Comparison of ENCODE assay signal across 16 cellular contexts in genomic region chr4:155445306-155445705, GRCh38.
DNase-seq lines count a peak whose midpoint lies in the region; ATAC-seq, FAIRE-seq and TF ChIP-seq lines count a peak whose summit lies in the region.
"Had no signal": no experiment of that assay in that cellular context is flagged by ENCODE, and none has a peak within 500 bp of the region (broad histone marks: within the 10 kb centered on the region; RNA-seq: fewer than 3 reads in every experiment).

No MANE protein-coding gene starts in this region.

- 0 out of 2 replicates have a peak overlapping the region, but pooled peaks have one; percentile 1 for H2AFZ ChIP-seq in Karpas-422 (ENCODE audit: low read length)
- H2AFZ ChIP-seq: GM23248 had no signal

- H3K9me3 Mint-ChIP-seq in Calu3 (ENCODE audit: low read depth, unreplicated experiment): peaks cover 2% of the 10 kb centered on the region
- no peaks in the 10 kb centered on the region for H3K9me3 Mint-ChIP-seq in endothelial cell (ENCODE audit: unreplicated experiment)
- H3K9me3 Mint-ChIP-seq: CD8-positive, alpha-beta memory T cell had no signal

- peaks cover 30% of the 10 kb centered on the region for H3K4me1 Mint-ChIP-seq in Calu3 (ENCODE audit: low read depth, unreplicated experiment)
- H3K4me1 Mint-ChIP-seq in endothelial cell (ENCODE audit: unreplicated experiment): peaks cover 5% of the 10 kb centered on the region
- H3K4me1 Mint-ChIP-seq: CD8-positive, alpha-beta memory T cell had no signal

- CTCF ChIA-PET in Calu3 (lab: Charles Lee): no interaction called here

- no peak for ATAC-seq in activated CD4-positive, CD25-positive, alpha-beta regulatory T cell treated with anti-CD3 and anti-CD28 coated beads, Interleukin-2, amount 50 U/mL, for 24 hours
- no peak for ATAC-seq in GM18858 (IDR thresholded peaks at IDR 0.05; ENCODE audit: unreplicated experiment)
- ATAC-seq: HCT116 had no signal

- H3K9me2 ChIP-seq in Karpas-422 (replicated peaks; ENCODE audit: insufficient read depth, low read length): no peaks in the 10 kb centered on the region

- no TSS peak for BruUV-seq in Calu3 (replicated peaks; lab: Mats Ljungman, UMichigan)

- H3K79me2 ChIP-seq in Karpas-422 (ENCODE audit: low read length): no peaks in the 10 kb centered on the region

- no peaks in the 10 kb centered on the region for H3K36me3 Mint-ChIP-seq in Calu3 (ENCODE audit: insufficient read depth, unreplicated experiment)
- no peaks in the 10 kb centered on the region for H3K36me3 Mint-ChIP-seq in endothelial cell (ENCODE audit: low read depth, unreplicated experiment)
- H3K36me3 Mint-ChIP-seq: CD8-positive, alpha-beta memory T cell had no signal

- no peak for FAIRE-seq in bronchial epithelial cell (lab: Jason Lieb, UNC)
- FAIRE-seq: H54 had no signal

- TF ChIP-seq CTCF in Calu3 (IDR thresholded peaks at IDR 0.05; ENCODE audit: unreplicated experiment): no peak
- TF ChIP-seq CTCF in bronchial epithelial cell (IDR thresholded peaks at IDR 0.05; ENCODE audit: insufficient read depth, low read length, severe bottlenecking): no peak
- TF ChIP-seq CTCF in endothelial cell (IDR thresholded peaks at IDR 0.05; ENCODE audit: unreplicated experiment): no peak

- peaks cover 64% of the 10 kb centered on the region for H3K4me1 ChIP-seq in Karpas-422 (ENCODE audit: low read length)
- H3K4me1 ChIP-seq: BLaER1, Caco-2 had no signal

- H3K27me3 ChIP-seq in Karpas-422 (ENCODE audit: low read length) (no peaks in the 10 kb centered on the region), bronchial epithelial cell (ENCODE audit: control insufficient read depth, insufficient read depth, low read length) (no peaks in the 10 kb centered on the region)
- H3K27me3 ChIP-seq: BLaER1 had no signal

- no peaks in the 10 kb centered on the region for H3K9me3 ChIP-seq in Karpas-422 (ENCODE audit: low read length)
- H3K9me3 ChIP-seq: BLaER1, Caco-2 had no signal

- no peaks in the 10 kb centered on the region for H3K27me3 Mint-ChIP-seq in Calu3 (ENCODE audit: unreplicated experiment)
- peaks cover 3% of the 10 kb centered on the region for H3K27me3 Mint-ChIP-seq in endothelial cell (ENCODE audit: unreplicated experiment)

- intact Hi-C loops in Calu3 (cut with micrococcal nuclease; ENCODE audit: unreplicated experiment): no loop called here

- H3K36me3 ChIP-seq in Karpas-422 (ENCODE audit: insufficient read depth, low read length) (peaks cover 3% of the 10 kb centered on the region; the same call in 1 of the 2 replicates), bronchial epithelial cell (ENCODE audit: control insufficient read depth, insufficient read depth, low read length) (no peaks in the 10 kb centered on the region)
- H3K36me3 ChIP-seq: BLaER1 had no signal

- peak overlapping the region; percentile 20 for H3K4me2 ChIP-seq in Karpas-422 (ENCODE audit: low read depth, low read length, poor library complexity, severe bottlenecking)
- H3K4me2 ChIP-seq: BLaER1 had no signal

- DNase-seq in Calu3 (no peak), Karpas-422 (no peak), NCI-H748 (lab: John Stamatoyannopoulos, UW; ENCODE audit: unreplicated experiment) (peak; percentile 53), bronchial epithelial cell (ENCODE audit: low read depth) (peak; percentile 41), NCI-H2081 (lab: John Stamatoyannopoulos, UW) (no peak), endothelial cell (ENCODE audit: low spot score) (no peak)
- DNase-seq: Caco-2; CD8-positive, alpha-beta memory T cell; DMS53; GF-D8; GM23248 had no signal

- no peak overlapping the region for H3K9ac ChIP-seq in Karpas-422 (ENCODE audit: low read length)
- H3K9ac ChIP-seq: BLaER1, GM23248 had no signal

- H3K4me3 Mint-ChIP-seq in Calu3 (ENCODE audit: low read depth, unreplicated experiment): no peak overlapping the region
- no peak overlapping the region for H3K4me3 Mint-ChIP-seq in endothelial cell (ENCODE audit: unreplicated experiment)
- H3K4me3 Mint-ChIP-seq: CD8-positive, alpha-beta memory T cell had no signal

- H4K20me1 ChIP-seq in Karpas-422 (ENCODE audit: insufficient read depth, low read depth, low read length): no peaks in the 10 kb centered on the region
- H4K20me1 ChIP-seq: BLaER1 had no signal

- peak overlapping the region; percentile 12 for H3K27ac Mint-ChIP-seq in Calu3 (ENCODE audit: unreplicated experiment)
- H3K27ac Mint-ChIP-seq in endothelial cell (ENCODE audit: unreplicated experiment): no peak overlapping the region
- H3K27ac Mint-ChIP-seq: CD8-positive, alpha-beta memory T cell had no signal

- H3K27ac ChIP-seq in Karpas-422 (ENCODE audit: low read length): 0 out of 2 replicates have a peak overlapping the region, but pooled peaks have one; percentile 8
- H3K27ac ChIP-seq: BLaER1, GM23248 had no signal

- H3K4me3 ChIP-seq in Karpas-422 (ENCODE audit: low read length) (no peak overlapping the region), bronchial epithelial cell (ENCODE audit: low read depth, low read length) (no peak overlapping the region)
- H3K4me3 ChIP-seq: BLaER1, GM23248 had no signal

Comparison
In these comparisons a context has a peak if more than half of its experiments do, and no peak if none do; other contexts are left out.
1. DNase-seq: peak in NCI-H748 (single experiment) and bronchial epithelial cell (single experiment); none in Calu3 (single experiment), Karpas-422 (single experiment), NCI-H2081 (0 of 2) and endothelial cell (single experiment).